ENCODE assay signal across 10 cellular contexts in the genomic region with DNA sequence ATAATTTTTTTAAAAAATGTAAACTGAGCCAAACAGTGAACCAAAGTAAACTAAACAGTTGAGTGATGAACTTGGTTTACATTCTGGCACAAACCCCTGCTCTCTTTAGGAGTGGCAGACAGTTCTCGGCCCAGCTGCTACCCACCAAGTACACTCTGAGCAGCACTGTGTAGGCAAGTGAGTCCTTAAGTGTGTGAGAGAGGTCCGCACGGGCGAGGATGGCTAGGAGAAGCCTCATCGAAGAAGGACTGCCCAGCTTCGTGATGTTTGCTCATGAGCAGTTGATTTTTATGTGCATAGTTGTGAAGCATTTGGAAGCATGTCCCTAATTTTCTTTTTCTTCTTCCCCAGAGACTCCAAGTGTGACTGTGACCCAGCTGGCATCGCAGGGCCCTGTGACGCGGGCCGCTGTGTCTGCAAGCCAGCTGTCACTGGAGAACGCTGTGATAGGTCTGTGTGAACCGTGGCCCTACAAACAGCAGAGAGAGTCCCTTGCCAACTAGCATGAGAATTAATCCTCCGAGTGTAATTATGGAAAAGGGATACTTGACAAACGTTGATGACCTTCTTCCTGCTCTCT. TPM values are rescaled to one million over a fixed set of nuclear protein-coding genes. Genes with fewer than 3 reads are reported as not detected.
A peak's percentile ranks its signal among the peaks of the same experiment; 100 is the strongest.
DNase-seq lines count a peak whose midpoint lies in the region; ATAC-seq and TF ChIP-seq lines count a peak whose summit lies in the region.
"Had no signal": no experiment of that assay in that cellular context is flagged by ENCODE, and none has a peak within 500 bp of the region (broad histone marks: within the 10 kb centered on the region; RNA-seq: fewer than 3 reads in every experiment).

No MANE protein-coding gene starts in this region.

- in situ Hi-C loops in ACHN (cut with HindIII; ENCODE audit: low pct_ligation_motif_present, low pct_unique_long_range_greater_than_20kb, low sequenced_read_pairs), result no loop called here

- H3K79me2 ChIP-seq in SK-N-SH (ENCODE audit: insufficient read depth), result no peaks in the 10 kb centered on the region

- no peak overlapping the region for H3K4me3 ChIP-seq in SK-N-SH (ENCODE audit: low read depth in 2 of 2, low read length in 1 of 2)

- peaks cover 3% of the 10 kb centered on the region for H3K36me3 Mint-ChIP-seq in type B pancreatic cell

- no peaks in the 10 kb centered on the region for H3K36me3 ChIP-seq in SK-N-SH (replicated peaks in 1 of 2; ENCODE audit: control insufficient read depth in 1 of 2, insufficient read depth in 2 of 2, low read length in 1 of 2)

- CTCF ChIA-PET in SK-N-SH (lab: Yijun Ruan, JAX), result interaction anchor here (2.9 to 4.7 kb wide), 2 partner anchors 9 to 255 kb away, joined by 9 to 25 read pairs; no protein-coding TSS in a partner anchor

- no peak for TF ChIP-seq EP300 in SK-N-SH (IDR thresholded peaks at IDR 0.05; ENCODE audit: borderline replicate concordance in 1 of 2, low read depth in 1 of 2, low read length in 1 of 2)

- H2AFZ ChIP-seq in SK-N-SH (ENCODE audit: low read depth), result no peak overlapping the region

- H3K27ac ChIP-seq in SK-N-SH (ENCODE audit: low read depth in 2 of 2, low read length in 1 of 2), result no peak overlapping the region

- H3K4me1 Mint-ChIP-seq in type B pancreatic cell (ENCODE audit: unreplicated experiment), result peaks cover 28% of the 10 kb centered on the region

- H3K9me3 ChIP-seq in SK-N-SH, result no peaks in the 10 kb centered on the region

- TF ChIP-seq RAD21 in SK-N-SH (IDR thresholded peaks at IDR 0.05; ENCODE audit: low read length), result no peak

- POLR2A ChIA-PET in SK-N-SH (lab: Yijun Ruan, JAX), result no interaction called here

- H3K27me3 Mint-ChIP-seq in type B pancreatic cell, result no peaks in the 10 kb centered on the region

- TF ChIP-seq CTCF in type B pancreatic cell (conservative IDR thresholded peaks at IDR 0.05) (no peak), SK-N-SH (IDR thresholded peaks at IDR 0.05) (no peak)

- 79% methylated on average over 13 of the region's 14 CpGs for WGBS in SK-N-SH (ENCODE audit: low lambda C conversion rate)

- H3K9me2 ChIP-seq in SK-N-SH, result no peaks in the 10 kb centered on the region

- H3K27me3 ChIP-seq in SK-N-SH (ENCODE audit: insufficient read depth), result no peaks in the 10 kb centered on the region

- peaks cover 0 to 3% of the 10 kb centered on the region in 2 experiments; a peak in 1 of 4 replicates for H3K4me1 ChIP-seq in SK-N-SH (ENCODE audit: control insufficient read depth in 1 of 2, insufficient read depth in 2 of 2, low read depth in 1 of 2, low read length in 1 of 2)

- H3K4me2 ChIP-seq in SK-N-SH, result no peak overlapping the region

- no peaks in the 10 kb centered on the region for H4K20me1 ChIP-seq in SK-N-SH (ENCODE audit: insufficient read depth)

- peak; percentile 19 for ATAC-seq in left lobe of liver
- no peak for ATAC-seq in HG02678 (IDR thresholded peaks at IDR 0.05; ENCODE audit: unreplicated experiment)

- no peak overlapping the region for H3K4me3 Mint-ChIP-seq in type B pancreatic cell

- no peaks in the 10 kb centered on the region for H3K9me3 Mint-ChIP-seq in type B pancreatic cell

- no peak overlapping the region for H3K9ac ChIP-seq in SK-N-SH

- H3F3A ChIP-seq in SK-N-SH (replicated peaks; ENCODE audit: insufficient read depth), result no peaks in the 10 kb centered on the region

- H3K27ac Mint-ChIP-seq in type B pancreatic cell, result peak overlapping the region; percentile 65

- peak; percentile 28 for DNase-seq in NCI-H146 (lab: John Stamatoyannopoulos, UW)
- no peak for DNase-seq in NCI-H146 treated with DMSO at 0.1 percent for 48 hours (lab: John Stamatoyannopoulos, UW; ENCODE audit: unreplicated experiment)
- DNase-seq in SHP77 treated with DMSO at 0.1 percent for 48 hours (lab: John Stamatoyannopoulos, UW), result peak; percentile 52
- no peak for DNase-seq in left lobe of liver (ENCODE audit: low spot score)
- DNase-seq in type B pancreatic cell (ENCODE audit: extremely low spot score, unreplicated experiment), result no peak
- no peak for DNase-seq in ACHN
- DNase-seq in SK-N-SH, result no peak
- DNase-seq: HCEC 1CT, occipital lobe had no signal

TF ChIP-seq in SK-N-SH, 30 proteins besides CTCF, POLR2A, EP300 and RAD21:
- TF ChIP-seq GATA2 (CRISPR knock-in tag; IDR thresholded peaks at IDR 0.05) (no peak), YY1 (IDR thresholded peaks at IDR 0.05; ENCODE audit: low read depth) (no peak), RXRA (IDR thresholded peaks at IDR 0.05; ENCODE audit: borderline replicate concordance, low read depth) (no peak), MXI1 (IDR thresholded peaks at IDR 0.05; ENCODE audit: low read depth, low read length) (no peak), TAF1 (IDR thresholded peaks at IDR 0.05; ENCODE audit: borderline replicate concordance, low read depth, low read length) (no peak), TCF12 (IDR thresholded peaks at IDR 0.05) (no peak)
- TF ChIP-seq, protein P1, sequence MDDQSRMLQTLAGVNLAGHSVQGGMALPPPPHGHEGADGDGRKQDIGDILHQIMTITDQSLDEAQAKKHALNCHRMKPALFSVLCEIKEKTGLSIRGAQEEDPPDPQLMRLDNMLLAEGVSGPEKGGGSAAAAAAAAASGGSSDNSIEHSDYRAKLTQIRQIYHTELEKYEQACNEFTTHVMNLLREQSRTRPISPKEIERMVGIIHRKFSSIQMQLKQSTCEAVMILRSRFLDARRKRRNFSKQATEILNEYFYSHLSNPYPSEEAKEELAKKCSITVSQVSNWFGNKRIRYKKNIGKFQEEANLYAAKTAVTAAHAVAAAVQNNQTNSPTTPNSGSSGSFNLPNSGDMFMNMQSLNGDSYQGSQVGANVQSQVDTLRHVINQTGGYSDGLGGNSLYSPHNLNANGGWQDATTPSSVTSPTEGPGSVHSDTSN (IDR thresholded peaks at IDR 0.05), result no peak
- TF ChIP-seq, protein P2, sequence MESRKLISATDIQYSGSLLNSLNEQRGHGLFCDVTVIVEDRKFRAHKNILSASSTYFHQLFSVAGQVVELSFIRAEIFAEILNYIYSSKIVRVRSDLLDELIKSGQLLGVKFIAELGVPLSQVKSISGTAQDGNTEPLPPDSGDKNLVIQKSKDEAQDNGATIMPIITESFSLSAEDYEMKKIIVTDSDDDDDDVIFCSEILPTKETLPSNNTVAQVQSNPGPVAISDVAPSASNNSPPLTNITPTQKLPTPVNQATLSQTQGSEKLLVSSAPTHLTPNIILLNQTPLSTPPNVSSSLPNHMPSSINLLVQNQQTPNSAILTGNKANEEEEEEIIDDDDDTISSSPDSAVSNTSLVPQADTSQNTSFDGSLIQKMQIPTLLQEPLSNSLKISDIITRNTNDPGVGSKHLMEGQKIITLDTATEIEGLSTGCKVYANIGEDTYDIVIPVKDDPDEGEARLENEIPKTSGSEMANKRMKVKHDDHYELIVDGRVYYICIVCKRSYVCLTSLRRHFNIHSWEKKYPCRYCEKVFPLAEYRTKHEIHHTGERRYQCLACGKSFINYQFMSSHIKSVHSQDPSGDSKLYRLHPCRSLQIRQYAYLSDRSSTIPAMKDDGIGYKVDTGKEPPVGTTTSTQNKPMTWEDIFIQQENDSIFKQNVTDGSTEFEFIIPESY (IDR thresholded peaks at IDR 0.05; ENCODE audit: borderline replicate concordance, low read depth), result no peak
TF ChIP-seq in SK-N-SH: peak in this region for 0.

RNA-seq across cellular contexts. Expression of a gene that starts 32.1 kb away (rescaled TPM):
- 0.30 TPM for total RNA-seq in left lobe of liver
- total RNA-seq in type B pancreatic cell (ENCODE audit: low replicate concordance), result 14.8 and 33.5 TPM in 2 replicates
- 0.15 and 0.16 TPM in 2 replicates for polyA plus RNA-seq in SK-N-SH (2012; rRNA removed)
- 0.04 and 0.07 TPM in 2 replicates for polyA plus RNA-seq in SK-N-SH (2012; cell fraction: cytosol; rRNA removed)
- polyA plus RNA-seq in SK-N-SH (2012; cell fraction: nucleus; rRNA removed), result 0.23 and 0.48 TPM in 2 replicates

Comparison
In these comparisons a context has a peak if more than half of its experiments do, and no peak if none do; other contexts are left out.
1. DNase-seq: peak in NCI-H146 (single experiment) and SHP77 treated with DMSO at 0.1 percent for 48 hours (single experiment); none in NCI-H146 treated with DMSO at 0.1 percent for 48 hours (single experiment), left lobe of liver (single experiment), type B pancreatic cell (single experiment), ACHN (single experiment) and SK-N-SH (single experiment).
2. RNA of a gene that starts 32.1 kb away (total RNA-seq): 14.8 to 33.5 TPM in type B pancreatic cell; 0.30 TPM in left lobe of liver (single experiment); every median in the first group is over 10 times any median in the second.